In the genomic region with DNA sequence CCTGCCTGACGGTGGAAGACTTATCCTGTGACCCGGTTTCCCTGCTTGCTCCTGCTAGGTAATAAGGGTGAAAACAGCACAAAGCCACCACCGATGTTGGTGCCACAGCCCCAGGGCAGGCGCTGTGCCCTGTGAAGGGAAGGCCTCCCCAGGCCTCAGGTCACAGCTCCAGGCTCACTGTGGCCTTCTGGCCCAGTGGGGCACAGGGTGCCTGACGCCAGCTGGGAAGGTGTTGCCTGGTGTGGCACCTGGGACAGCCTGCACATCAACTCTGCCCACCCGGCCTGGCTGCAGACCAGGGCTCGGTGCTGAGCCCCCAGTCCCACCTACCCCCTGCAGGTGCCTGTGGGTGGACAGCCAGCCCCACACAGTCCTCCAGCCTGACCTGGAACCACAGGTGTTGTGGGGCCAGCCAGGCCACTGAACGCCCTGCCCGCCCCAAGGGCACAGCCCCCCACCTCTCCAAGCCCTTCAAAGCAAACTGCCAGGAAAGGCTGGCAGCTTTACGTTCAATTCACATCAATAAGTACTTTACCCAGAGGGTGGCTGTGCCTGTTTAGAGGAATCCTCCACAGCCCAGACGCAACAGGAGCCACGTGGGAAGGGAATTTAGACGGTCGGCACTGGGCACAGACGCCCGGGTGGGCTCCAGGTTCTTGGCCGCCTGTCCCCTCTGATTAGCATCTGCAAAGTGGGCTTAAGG, we compare ENCODE assay signal across 10 cellular contexts. TPM values are rescaled to one million over a fixed set of nuclear protein-coding genes. Genes with fewer than 3 reads are reported as not detected.
DNase-seq lines count a peak whose midpoint lies in the region; TF ChIP-seq lines count a peak whose summit lies in the region.
"Had no signal": no experiment of that assay in that cellular context is flagged by ENCODE, and none has a peak within 500 bp of the region (broad histone marks: within the 10 kb centered on the region; RNA-seq: fewer than 3 reads in every experiment).

No MANE protein-coding gene starts in this region.

- TF ChIP-seq EP300 in stomach (IDR thresholded peaks at IDR 0.05), result no peak

- peak overlapping the region in 1 of 4 donors; percentile 41 for H3K4me3 ChIP-seq in adrenal gland
- peak overlapping the region; percentile 50 to 55 (median 52) for H3K4me3 ChIP-seq in stomach

- no peak for TF ChIP-seq CTCF in adrenal gland (IDR thresholded peaks at IDR 0.05)
- no peak for TF ChIP-seq CTCF in stomach (IDR thresholded peaks at IDR 0.05)

- H3K9me3 ChIP-seq in adrenal gland (replicated peaks in 1 of 3) (no peaks in the 10 kb centered on the region), stomach (peaks cover 0 to 8% (median 3%) of the 10 kb centered on the region in 4 donors)

- 57 to 83% (median 66%) methylated on average over 10 to 17 of the region's 17 CpGs for WGBS in adrenal gland, 4 donors
- 63 to 80% (median 70%) methylated on average over 11 to 17 of the region's 17 CpGs for WGBS in stomach, 5 donors

- DNase-seq in NCI-H1417 (lab: John Stamatoyannopoulos, UW), result peak in 2 of 3 experiments; percentile 55 to 67
- DNase-seq in NCI-H1417 treated with DMSO at 0.1 percent for 48 hours (lab: John Stamatoyannopoulos, UW), result no peak
- no peak for DNase-seq in adrenal gland
- DNase-seq in stomach, result no peak
- DNase-seq in glomerular visceral epithelial cell (ENCODE audit: extremely low spot score), result no peak
- no peak for DNase-seq in NCI-H510A treated with DMSO at 0.1 percent for 48 hours (lab: John Stamatoyannopoulos, UW)
- no peak for DNase-seq in NOMO-1 (lab: John Stamatoyannopoulos, UW; ENCODE audit: unreplicated experiment in 2 of 2)
- DNase-seq: cortex of kidney had no signal

- H3K27ac ChIP-seq in adrenal gland, result peak overlapping the region in 4 of 5 donors; percentile 24 to 89 (median 82)
- peak overlapping the region; percentile 38 for H3K27ac ChIP-seq in layer of hippocampus (ENCODE audit: low read depth, low read length)
- H3K27ac ChIP-seq in stomach, result peak overlapping the region; percentile 40 to 69 (median 43)
- H3K27ac ChIP-seq: 22Rv1 had no signal

- H3K36me3 ChIP-seq in adrenal gland (replicated peaks in 1 of 2) (no peaks in the 10 kb centered on the region), stomach (no peaks in the 10 kb centered on the region)

- TF ChIP-seq POLR2A in adrenal gland (IDR thresholded peaks at IDR 0.05), result no peak
- no peak for TF ChIP-seq POLR2A in stomach (IDR thresholded peaks at IDR 0.05)

- H3K27me3 ChIP-seq in adrenal gland (no peaks in the 10 kb centered on the region), layer of hippocampus (ENCODE audit: control insufficient read depth, insufficient read depth, low read length) (no peaks in the 10 kb centered on the region), stomach (no peaks in the 10 kb centered on the region)

- H3K4me1 ChIP-seq in adrenal gland (replicated peaks in 1 of 2) (peaks cover 25 to 53% of the 10 kb centered on the region in 2 donors), stomach (peaks cover 16 to 36% (median 34%) of the 10 kb centered on the region in 4 donors)

- intact Hi-C loops in adrenal gland (cut with DNase I), result no loop called here
- intact Hi-C loops in stomach (cut with DNase I; ENCODE audit: low total_unique reads), result no loop called here

RNA-seq across cellular contexts. Expression of gene ZFYVE28, which starts 54.3 kb away (rescaled TPM):
- 10 to 100 TPM; 13.9 to 23.5 (median 16.0) TPM for total RNA-seq in adrenal gland
- polyA plus RNA-seq in adrenal gland, result 10 to 100 TPM in 2 of 3 donors, 1 to 10 TPM in 1; 4.3 to 24.6 (median 20.0) TPM
- total RNA-seq in stomach, result 10 to 100 TPM in 3 of 5 donors, 1 to 10 TPM in 2; 5.1 to 88.8 (median 16.9) TPM
- 1 to 10 TPM; 4.9 to 6.5 (median 5.3) TPM for polyA plus RNA-seq in stomach

RNA-seq across cellular contexts. Expression of gene CFAP99, which starts 54.7 kb away (rescaled TPM):
- total RNA-seq in adrenal gland (1 to 10 TPM in 7 of 8 donors, under 1 TPM in 1; 0.18 to 5.0 (median 3.0) TPM), stomach (1 to 10 TPM in 1 of 5 donors, under 1 TPM in 2, not detected in 2; 0.45 to 1.4 (median 0.92) TPM)
- polyA plus RNA-seq in adrenal gland (1 to 10 TPM; 2.1 to 3.8 (median 3.3) TPM), stomach (under 1 TPM in 2 of 3 donors, not detected in 1; 0.05 to 0.62 TPM)

Comparison
In these comparisons a context has a peak if more than half of its experiments do, and no peak if none do; other contexts are left out.
1. DNase-seq: peak in NCI-H1417 (2 of 3); none in NCI-H1417 treated with DMSO at 0.1 percent for 48 hours (single experiment), adrenal gland (0 of 7), stomach (single experiment), glomerular visceral epithelial cell (single experiment), NCI-H510A treated with DMSO at 0.1 percent for 48 hours (single experiment) and NOMO-1 (0 of 2).
2. Peak in every context shown above with its lines, with median percentiles within 50 percentile points of each other: H3K27ac ChIP-seq.